8 cellular contexts compared by ENCODE assay signal in genomic region chr22:28009272-28009827, GRCh38.
DNase-seq lines count a peak whose midpoint lies in the region; ATAC-seq and TF ChIP-seq lines count a peak whose summit lies in the region.

No MANE protein-coding gene starts in this region.

- DNase-seq in DMS114 treated with DMSO at 0.1 percent for 48 hours (lab: John Stamatoyannopoulos, UW; ENCODE audit: unreplicated experiment) = peak; percentile 15
- DNase-seq in HT1080 (ENCODE audit: low read depth) = peak; percentile 69
- peak; percentile 52 to 87 (median 75) for DNase-seq in Peyer's patch
- DNase-seq in activated T-helper 1 cell treated with anti-CD3 and anti-CD28 coated beads, Interleukin-2, amount 50 U/mL, for 16 hours (ENCODE audit: low read depth in 1 of 2, low spot score in 1 of 2) = peak; percentile 46 to 63
- peak; percentile 80 for DNase-seq in fibroblast of villous mesenchyme (ENCODE audit: low read depth)
- DNase-seq in stomach = peak; percentile 75

- H3K9me3 ChIP-seq in Peyer's patch (no peaks in the 10 kb centered on the region), neutrophil (no peaks in the 10 kb centered on the region), stomach (no peaks in the 10 kb centered on the region)

- no peak for ATAC-seq in GM21526 (IDR thresholded peaks at IDR 0.05; ENCODE audit: low FRiP score, unreplicated experiment)

- H3K4me1 ChIP-seq in Peyer's patch (no peaks in the 10 kb centered on the region), neutrophil (ENCODE audit: control insufficient read depth in 1 of 2, insufficient read depth in 1 of 2, low read depth in 1 of 2, low read length in 1 of 2) (no peaks in the 10 kb centered on the region), stomach (peaks cover 0 to 20% (median 11%) of the 10 kb centered on the region in 4 donors)

- WGBS in stomach, 5 donors = 5 to 13% (median 11%) methylated on average over 14 of the region's 14 CpGs

- TF ChIP-seq POLR2A in Peyer's patch (IDR thresholded peaks at IDR 0.05) (no peak), stomach (IDR thresholded peaks at IDR 0.05) (no peak)

- no peak overlapping the region for H3K27ac ChIP-seq in Peyer's patch
- H3K27ac ChIP-seq in neutrophil = no peak overlapping the region
- H3K27ac ChIP-seq in stomach = peak overlapping the region in 2 of 5 donors; percentile 3 to 49

- TF ChIP-seq EP300 in stomach (IDR thresholded peaks at IDR 0.05) = no peak

- TF ChIP-seq CTCF in Peyer's patch (IDR thresholded peaks at IDR 0.05) = peak; percentile 64 to 94 (median 86)
- TF ChIP-seq CTCF in fibroblast of villous mesenchyme (IDR thresholded peaks at IDR 0.05; ENCODE audit: insufficient read depth, low read depth, low read length) = peak; percentile 96
- TF ChIP-seq CTCF in neutrophil (IDR thresholded peaks at IDR 0.05) = peak; percentile 49
- peak in 5 of 7 experiments; percentile 80 to 93 (median 90) for TF ChIP-seq CTCF in stomach (IDR thresholded peaks at IDR 0.05)

- H3K36me3 ChIP-seq in Peyer's patch = no peaks in the 10 kb centered on the region
- H3K36me3 ChIP-seq in neutrophil = no peaks in the 10 kb centered on the region
- H3K36me3 ChIP-seq in stomach = peaks cover 0 to 45% (median 25%) of the 10 kb centered on the region in 4 donors

- no peaks in the 10 kb centered on the region for H3K27me3 ChIP-seq in Peyer's patch
- no peaks in the 10 kb centered on the region for H3K27me3 ChIP-seq in neutrophil
- no peaks in the 10 kb centered on the region for H3K27me3 ChIP-seq in stomach

- no peak overlapping the region for H3K4me3 ChIP-seq in Peyer's patch
- no peak overlapping the region for H3K4me3 ChIP-seq in fibroblast of villous mesenchyme (ENCODE audit: low read depth, low read length)
- H3K4me3 ChIP-seq in neutrophil (ENCODE audit: low read depth in 1 of 2, low read length in 1 of 2) = no peak overlapping the region
- H3K4me3 ChIP-seq in stomach = no peak overlapping the region

- intact Hi-C loops in stomach (cut with DNase I; ENCODE audit: low total_unique reads) = no loop called here

Comparison
In these comparisons a context has a peak if more than half of its experiments do, and no peak if none do; other contexts are left out.
1. DNase-seq: peak in every context shown above with its lines; median percentile 80 in fibroblast of villous mesenchyme; 75 in Peyer's patch; 75 in stomach; 69 in HT1080; 54 in activated T-helper 1 cell treated with anti-CD3 and anti-CD28 coated beads, Interleukin-2, amount 50 U/mL, for 16 hours; 15 in DMS114 treated with DMSO at 0.1 percent for 48 hours.